8 cellular contexts compared by ENCODE assay signal in the genomic region with DNA sequence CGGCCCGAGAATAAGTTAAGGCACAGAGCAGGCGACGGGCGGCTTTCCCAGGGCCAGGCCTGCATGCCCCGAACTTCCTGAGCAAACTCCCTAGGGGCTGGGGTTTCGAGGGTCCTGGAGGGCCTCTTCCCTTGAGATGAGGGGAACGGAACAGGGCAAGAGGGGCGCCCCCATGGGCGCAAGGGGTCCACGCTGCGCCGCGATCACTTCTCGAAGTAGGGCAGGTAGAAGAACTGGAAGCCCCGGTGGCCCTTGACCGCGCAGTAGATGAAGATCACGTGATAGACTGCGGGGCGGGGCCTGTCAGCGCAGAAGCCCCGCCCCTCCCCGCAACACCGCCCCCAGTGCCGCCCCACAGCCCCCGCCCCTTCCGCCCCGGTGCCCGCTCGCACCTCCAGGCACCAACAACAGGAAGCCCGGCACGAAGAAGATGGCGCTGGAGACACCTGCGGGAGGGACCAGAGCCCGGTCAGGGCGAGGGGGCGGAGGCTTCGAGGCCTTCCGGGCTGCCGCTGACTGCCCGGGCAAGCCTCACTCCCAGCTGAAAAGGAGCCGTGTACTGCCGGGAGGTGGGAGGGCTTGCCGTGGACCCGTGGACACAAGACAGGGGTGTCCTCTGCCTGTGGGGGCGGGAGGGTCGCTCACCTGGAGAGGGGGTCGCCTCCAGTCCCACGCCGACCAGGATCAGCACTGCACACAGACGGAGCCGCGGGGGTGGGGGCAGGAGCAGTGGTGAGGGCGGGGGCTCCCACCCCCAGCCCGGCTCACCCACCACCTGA. TPM values are rescaled to one million over a fixed set of nuclear protein-coding genes. Genes with fewer than 3 reads are reported as not detected.
A peak's percentile ranks its signal among the peaks of the same experiment; 100 is the strongest.
DNase-seq lines count a peak whose midpoint lies in the region; ATAC-seq and TF ChIP-seq lines count a peak whose summit lies in the region.

No MANE protein-coding gene starts in this region.

- POLR2A ChIA-PET in CD4-positive, alpha-beta T cell (lab: Charles Lee): interaction anchor here (0.7 to 8.5 kb wide), 15 partner anchors 14 to 187 kb away, joined by 3 to 131 read pairs (median 10); partner anchors contain the start of genes AIP, CORO1B, POLD4 and PPP1CA

- peak overlapping the region; percentile 89 for H3K27ac ChIP-seq in CD4-positive, alpha-beta T cell (ENCODE audit: low read depth, low read length)
- H3K27ac ChIP-seq in KOPT-K1 (ENCODE audit: low read depth, low read length, poor library complexity, severe bottlenecking): peak overlapping the region; percentile 86
- H3K27ac ChIP-seq in substantia nigra (ENCODE audit: low read depth, low read length, poor library complexity, severe bottlenecking): peak overlapping the region; percentile 95

- no peaks in the 10 kb centered on the region for H3K9me3 Mint-ChIP-seq in CD4-positive, alpha-beta T cell

- TF ChIP-seq CTCF in CD4-positive, alpha-beta T cell (IDR thresholded peaks at IDR 0.05): no peak

- intact Hi-C loops in CD4-positive, alpha-beta T cell (cut with DNase I, micrococcal nuclease): loop anchor here (1.0 to 5.0 kb wide), 5 partner anchors 18 to 47 kb away; partner anchors contain the start of genes CARNS1 (in 1 of the 2), CDK2AP2 (in 1 of the 2) and RPS6KB2 (in 1 of the 2)

- H3K9me3 ChIP-seq in CD4-positive, alpha-beta T cell (ENCODE audit: control insufficient read depth, low read length): no peaks in the 10 kb centered on the region
- no peaks in the 10 kb centered on the region for H3K9me3 ChIP-seq in KOPT-K1 (ENCODE audit: insufficient read depth, low read length, poor library complexity, severe bottlenecking)

- peak overlapping the region; percentile 89 for H3K4me3 Mint-ChIP-seq in CD4-positive, alpha-beta T cell

- CTCF ChIA-PET in CD4-positive, alpha-beta T cell (lab: Charles Lee): interaction anchor here (0.7 to 1.1 kb wide), 3 partner anchors 18 to 67 kb away, joined by 3 to 4 read pairs (median 4); partner anchors contain the start of gene AIP

- H3K36me3 Mint-ChIP-seq in CD4-positive, alpha-beta T cell (ENCODE audit: low read depth): no peaks in the 10 kb centered on the region

- DNase-seq in CD4-positive, alpha-beta T cell: peak; percentile 87 to 94 (median 92)
- peak; percentile 74 to 91 (median 82) for DNase-seq in activated naive CD4-positive, alpha-beta T cell (lab: John Stamatoyannopoulos, UW)
- DNase-seq in germinal center (ENCODE audit: low spot score): peak; percentile 94
- DNase-seq in nucleus accumbens (lab: John Stamatoyannopoulos, UW): peak in 51 of 56 donors; percentile 22 to 88 (median 68)
- peak; percentile 35 to 92 (median 76) for DNase-seq in substantia nigra (lab: John Stamatoyannopoulos, UW)

- H3K27me3 Mint-ChIP-seq in CD4-positive, alpha-beta T cell: no peaks in the 10 kb centered on the region

- no peaks in the 10 kb centered on the region for H3K36me3 ChIP-seq in KOPT-K1 (ENCODE audit: insufficient read depth, low read length)

- ATAC-seq in CD4-positive, alpha-beta T cell (ENCODE audit: poor library complexity): peak; percentile 81
- ATAC-seq in GM21447 (IDR thresholded peaks at IDR 0.05; ENCODE audit: unreplicated experiment): peak; percentile 50

- H3K27me3 ChIP-seq in CD4-positive, alpha-beta T cell (ENCODE audit: control insufficient read depth, insufficient read depth, low read length): no peaks in the 10 kb centered on the region

- peak; percentile 79 for TF ChIP-seq POLR2A in Raji (IDR thresholded peaks at IDR 0.05; ENCODE audit: insufficient read depth, low read depth, low read length)

- peak overlapping the region; percentile 93 for H3K27ac Mint-ChIP-seq in CD4-positive, alpha-beta T cell

- H3K4me1 Mint-ChIP-seq in CD4-positive, alpha-beta T cell (ENCODE audit: low read depth): peaks cover 49% of the 10 kb centered on the region

RNA-seq across cellular contexts. Expression of gene TMEM134, which starts 4.5 kb away (rescaled TPM):
- total RNA-seq in CD4-positive, alpha-beta T cell: 10 to 100 TPM; 49.9 to 52.4 TPM

RNA-seq across cellular contexts. Expression of gene CABP4, which starts 9.4 kb away (rescaled TPM):
- total RNA-seq in CD4-positive, alpha-beta T cell: 1 to 10 TPM; 7.5 to 8.5 TPM

RNA-seq across cellular contexts. Expression of gene GPR152, which starts 12.1 kb away (rescaled TPM):
- total RNA-seq in CD4-positive, alpha-beta T cell: not detected

RNA-seq across cellular contexts. Expression of gene AIP, which starts 18.2 kb away (rescaled TPM):
- total RNA-seq in CD4-positive, alpha-beta T cell: 100 to 1,000 TPM; 115 to 117 TPM

RNA-seq across cellular contexts. Expression of gene CORO1B, which starts 21.3 kb away (rescaled TPM):
- 10 to 100 TPM; 25.8 to 30.2 TPM for total RNA-seq in CD4-positive, alpha-beta T cell

Comparison
In these comparisons a context has a peak if more than half of its experiments do, and no peak if none do; other contexts are left out.
1. Peak in every context shown above with its lines: DNase-seq, ATAC-seq and H3K27ac ChIP-seq.